ENCODE assay signal across 1 cellular context in the genomic region with DNA sequence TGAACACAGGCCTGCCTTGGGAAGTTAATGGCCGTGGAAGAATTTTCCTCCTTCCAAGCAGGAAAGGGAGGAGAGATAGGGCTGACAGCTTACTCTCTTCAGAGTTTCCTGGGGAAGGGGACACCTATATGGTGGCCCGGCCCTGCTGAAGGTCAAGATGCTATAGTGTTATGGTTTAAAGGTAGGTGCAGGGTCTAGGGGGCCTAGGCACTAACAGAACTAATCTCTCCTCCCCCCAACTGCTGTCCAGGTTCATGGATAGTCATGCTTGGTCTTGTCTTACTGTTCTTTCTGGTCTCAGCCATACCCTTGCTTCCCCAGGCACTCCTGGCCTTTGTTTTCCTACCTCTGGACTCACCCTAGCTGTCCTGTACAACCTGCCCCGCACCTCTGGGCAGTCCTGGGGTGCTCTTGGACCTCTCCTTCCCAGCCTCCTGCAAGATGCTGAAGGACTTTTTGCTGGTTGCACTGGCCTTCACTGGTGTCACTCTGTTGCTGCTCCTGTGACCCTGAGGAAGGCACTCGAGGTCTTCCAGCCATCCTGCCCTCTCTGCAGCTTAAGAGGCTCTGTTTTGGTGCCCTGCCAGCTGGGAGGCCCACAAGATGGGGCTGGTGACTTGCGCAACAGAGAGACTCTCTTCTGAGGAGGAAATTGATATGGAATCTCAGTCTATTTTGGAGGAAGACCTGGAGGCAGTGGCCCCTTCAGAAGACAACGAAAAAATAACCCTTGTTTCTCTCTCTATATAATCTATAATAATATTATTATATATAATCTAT.
TF ChIP-seq lines count a peak whose summit lies in the region.

No MANE protein-coding gene starts in this region.

TF ChIP-seq in GM23338, 12 proteins besides CTCF, POLR2A, EP300 and RAD21 (continued from another document):
- no peak for TF ChIP-seq EZH2 (IDR thresholded peaks at IDR 0.05; ENCODE audit: low read depth, unreplicated experiment)
